Comparison of ENCODE assay signal across 1 cellular context in genomic region chrX:2423899-2424298, GRCh38.
TF ChIP-seq lines count a peak whose summit lies in the region.

No MANE protein-coding gene starts in this region.

TF ChIP-seq in HEK293, 187 proteins besides CTCF, POLR2A, EP300 and RAD21 (continued from another document):
- TF ChIP-seq ZNF26 (tag by site-specific recombination; IDR thresholded peaks at IDR 0.05), result no peak
